8 cellular contexts compared by ENCODE assay signal in genomic region chr20:290081-290831, GRCh38. TPM values are rescaled to one million over a fixed set of nuclear protein-coding genes. Genes with fewer than 3 reads are reported as not detected.
DNase-seq lines count a peak whose midpoint lies in the region; ATAC-seq and TF ChIP-seq lines count a peak whose summit lies in the region.

TSS of gene C20orf96 (minus strand) at chr20:290750. CDS start at chr20:290610, 140 bp downstream.

- H3K4me3 Mint-ChIP-seq in WTC11 = no peak within 1 kb of the TSS

- DNase-seq in AG08395 (ENCODE audit: low spot score) (peak; percentile 99), NCI-H2227 (lab: John Stamatoyannopoulos, UW; ENCODE audit: unreplicated experiment) (peak; percentile 94), WTC11 (ENCODE audit: low spot score) (peak; percentile 96), cardiac fibroblast (ENCODE audit: low read depth in 2 of 2) (peak; percentile 96 to 97), islet precursor cell (peak; percentile 94)
- peak; percentile 82 for DNase-seq in stimulated activated CD4-positive, alpha-beta T cell treated with anti-CD3 and anti-CD28 coated beads, Interleukin-12 subunit alpha, Interleukin-12 subunit beta, amount 100 ng/mL, for 4 hours

- H3K27ac Mint-ChIP-seq in WTC11 = peak within 1 kb of the TSS; percentile 90

- H3K9me3 Mint-ChIP-seq in WTC11 = peaks cover 9% of the 10 kb centered on the region

- peaks cover 11% of the 10 kb centered on the region for H3K4me1 Mint-ChIP-seq in WTC11

- peaks cover 20% of the 10 kb centered on the region for H3K36me3 Mint-ChIP-seq in WTC11

- no peak for TF ChIP-seq CTCF in WTC11 (IDR thresholded peaks at IDR 0.05)
- TF ChIP-seq CTCF in cardiac fibroblast (IDR thresholded peaks at IDR 0.05; ENCODE audit: low read depth, low read length) = peak; percentile 52

- peak within 1 kb of the TSS; percentile 70 to 79 for H3K4me3 ChIP-seq in cardiac fibroblast (replicated peaks in 1 of 2; ENCODE audit: low read depth in 2 of 2, low read length in 2 of 2)

- peak; percentile 49 for ATAC-seq in GM18870 (IDR thresholded peaks at IDR 0.05; ENCODE audit: unreplicated experiment)
- peak; percentile 77 for ATAC-seq in HG03135 (IDR thresholded peaks at IDR 0.05; ENCODE audit: unreplicated experiment)
- ATAC-seq in WTC11 = peak; percentile 94

- CTCF ChIA-PET in WTC11 (lab: Charles Lee) = no interaction called here

- POLR2A ChIA-PET in WTC11 (lab: Charles Lee) = interaction anchor here (1.0 kb wide), 1 partner anchor 36 kb away, joined by 7 read pairs; the partner anchor contains the start of gene SOX12

- peaks cover 27% of the 10 kb centered on the region for H3K27me3 Mint-ChIP-seq in WTC11 (ENCODE audit: low read depth)

TF ChIP-seq in WTC11, 78 proteins besides CTCF, POLR2A, EP300 and RAD21:
- TF ChIP-seq MAX (CRISPR knock-in tag; IDR thresholded peaks at IDR 0.05) (peak; percentile 51; the same call in 1 of the 2 replicates), ZNF423 (CRISPR knock-in tag; IDR thresholded peaks at IDR 0.05) (no peak), ZNF425 (CRISPR knock-in tag; conservative IDR thresholded peaks at IDR 0.05) (no peak), SP1 (CRISPR knock-in tag; conservative IDR thresholded peaks at IDR 0.05) (peak; percentile 82), PRDM15 (CRISPR knock-in tag; IDR thresholded peaks at IDR 0.05) (peak; percentile 94), FOXK1 (CRISPR knock-in tag; IDR thresholded peaks at IDR 0.05) (0 out of 2 replicates have a peak, but pooled peaks have one; percentile 27)

RNA-seq across cellular contexts. Expression of gene C20orf96, which starts in this region (rescaled TPM):
- total RNA-seq in WTC11 (2021) = 22.1 to 30.3 TPM (median 27.8 TPM) in 3 replicates

Comparison
In these comparisons a context has a peak if more than half of its experiments do, and no peak if none do; other contexts are left out.
1. Peak in every context shown above with its lines: DNase-seq, ATAC-seq and H3K4me3 ChIP-seq.